ENCODE assay signal across 1 cellular context in the genomic region with DNA sequence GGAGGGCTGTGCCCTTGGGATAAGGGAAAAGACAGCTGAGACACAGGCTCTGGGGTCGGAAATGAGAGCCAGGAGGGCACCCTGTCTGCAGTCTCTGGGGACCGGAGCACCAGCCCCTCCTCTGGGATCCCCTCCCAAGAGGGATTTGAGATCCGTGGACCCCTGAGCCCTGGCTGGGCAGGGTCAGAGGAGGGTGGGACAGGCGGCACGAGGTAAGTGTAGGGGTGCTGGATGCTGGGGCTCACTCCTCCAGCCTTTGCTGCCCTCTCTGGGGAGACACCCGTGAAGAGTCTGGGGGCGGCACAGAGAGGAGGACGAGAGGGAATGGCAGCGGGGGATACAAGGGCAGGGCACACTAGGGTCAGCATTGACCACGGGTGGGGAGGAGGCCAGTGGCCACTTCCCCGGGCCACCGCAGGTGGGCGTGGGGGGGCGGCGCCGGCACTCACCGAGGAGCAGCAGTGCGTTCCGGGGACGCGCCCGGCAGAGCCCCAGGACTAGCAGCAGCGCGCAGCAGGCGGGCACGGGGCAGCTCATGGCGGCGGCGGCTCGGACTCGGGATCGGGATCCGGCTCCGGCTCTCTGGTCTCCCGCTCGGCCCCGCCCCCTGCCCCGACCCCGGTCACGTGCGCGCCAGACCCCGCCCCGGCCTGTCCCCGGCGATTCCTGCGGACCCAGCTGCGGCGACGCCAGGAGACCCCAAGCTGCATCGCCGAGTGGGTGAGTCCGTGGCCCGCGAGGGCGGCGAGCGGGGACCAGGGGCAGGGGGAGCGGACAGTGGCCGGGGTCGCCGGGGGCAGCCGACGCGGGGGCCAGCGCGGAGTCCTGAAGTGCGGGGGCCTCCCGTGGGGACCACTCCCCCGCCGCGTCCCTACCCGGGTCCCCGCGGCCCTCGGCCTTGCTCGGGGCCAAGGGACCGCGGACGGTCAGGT.
TF ChIP-seq lines count a peak whose summit lies in the region.

A gene (minus strand): TSS at position 557 of the 932 bp plus-strand sequence. CDS start 20 bp downstream, at position 537.
A gene (plus strand): TSS at position 651 of the 932 bp plus-strand sequence. CDS start 1,134 bp downstream, outside the sequence.

TF ChIP-seq in HepG2, 621 proteins besides CTCF, POLR2A, EP300 and RAD21 (continued from another document and continues in another):
- TF ChIP-seq, protein P1, sequence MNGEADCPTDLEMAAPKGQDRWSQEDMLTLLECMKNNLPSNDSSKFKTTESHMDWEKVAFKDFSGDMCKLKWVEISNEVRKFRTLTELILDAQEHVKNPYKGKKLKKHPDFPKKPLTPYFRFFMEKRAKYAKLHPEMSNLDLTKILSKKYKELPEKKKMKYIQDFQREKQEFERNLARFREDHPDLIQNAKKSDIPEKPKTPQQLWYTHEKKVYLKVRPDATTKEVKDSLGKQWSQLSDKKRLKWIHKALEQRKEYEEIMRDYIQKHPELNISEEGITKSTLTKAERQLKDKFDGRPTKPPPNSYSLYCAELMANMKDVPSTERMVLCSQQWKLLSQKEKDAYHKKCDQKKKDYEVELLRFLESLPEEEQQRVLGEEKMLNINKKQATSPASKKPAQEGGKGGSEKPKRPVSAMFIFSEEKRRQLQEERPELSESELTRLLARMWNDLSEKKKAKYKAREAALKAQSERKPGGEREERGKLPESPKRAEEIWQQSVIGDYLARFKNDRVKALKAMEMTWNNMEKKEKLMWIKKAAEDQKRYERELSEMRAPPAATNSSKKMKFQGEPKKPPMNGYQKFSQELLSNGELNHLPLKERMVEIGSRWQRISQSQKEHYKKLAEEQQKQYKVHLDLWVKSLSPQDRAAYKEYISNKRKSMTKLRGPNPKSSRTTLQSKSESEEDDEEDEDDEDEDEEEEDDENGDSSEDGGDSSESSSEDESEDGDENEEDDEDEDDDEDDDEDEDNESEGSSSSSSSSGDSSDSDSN (CRISPR knock-in tag; IDR thresholded peaks at IDR 0.05) = peak; percentile 84
- TF ChIP-seq, protein P2, sequence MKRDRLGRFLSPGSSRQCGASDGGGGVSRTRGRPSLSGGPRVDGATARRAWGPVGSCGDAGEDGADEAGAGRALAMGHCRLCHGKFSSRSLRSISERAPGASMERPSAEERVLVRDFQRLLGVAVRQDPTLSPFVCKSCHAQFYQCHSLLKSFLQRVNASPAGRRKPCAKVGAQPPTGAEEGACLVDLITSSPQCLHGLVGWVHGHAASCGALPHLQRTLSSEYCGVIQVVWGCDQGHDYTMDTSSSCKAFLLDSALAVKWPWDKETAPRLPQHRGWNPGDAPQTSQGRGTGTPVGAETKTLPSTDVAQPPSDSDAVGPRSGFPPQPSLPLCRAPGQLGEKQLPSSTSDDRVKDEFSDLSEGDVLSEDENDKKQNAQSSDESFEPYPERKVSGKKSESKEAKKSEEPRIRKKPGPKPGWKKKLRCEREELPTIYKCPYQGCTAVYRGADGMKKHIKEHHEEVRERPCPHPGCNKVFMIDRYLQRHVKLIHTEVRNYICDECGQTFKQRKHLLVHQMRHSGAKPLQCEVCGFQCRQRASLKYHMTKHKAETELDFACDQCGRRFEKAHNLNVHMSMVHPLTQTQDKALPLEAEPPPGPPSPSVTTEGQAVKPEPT (CRISPR knock-in tag; IDR thresholded peaks at IDR 0.05; ENCODE audit: low read depth) = peak; percentile 70; the same call in 1 of the 2 replicates
- TF ChIP-seq ZBTB38 (CRISPR knock-in tag; IDR thresholded peaks at IDR 0.05) = peak; percentile 58; the same call in 1 of the 2 replicates
- TF ChIP-seq POLR2AphosphoS5 (IDR thresholded peaks at IDR 0.05; ENCODE audit: low read depth, low read length) = peak; percentile 77
- no peak; the same call in 1 of the 2 replicates for TF ChIP-seq HOXA9 (CRISPR knock-in tag; IDR thresholded peaks at IDR 0.05; ENCODE audit: borderline replicate concordance)
- no peak for TF ChIP-seq FOXM1 (CRISPR knock-in tag; IDR thresholded peaks at IDR 0.05)
- 0 out of 2 replicates have a peak, but pooled peaks have one; percentile 16 for TF ChIP-seq KLF6 (CRISPR knock-in tag; IDR thresholded peaks at IDR 0.05)
- no peak for TF ChIP-seq ZFYVE20 (CRISPR knock-in tag; IDR thresholded peaks at IDR 0.05; ENCODE audit: borderline replicate concordance, low read depth)
- TF ChIP-seq PHB2 (IDR thresholded peaks at IDR 0.05; ENCODE audit: partially characterized antibody) = no peak
- no peak for TF ChIP-seq NFKB2 (CRISPR knock-in tag; IDR thresholded peaks at IDR 0.05; ENCODE audit: borderline replicate concordance)
- peak; percentile 52 for TF ChIP-seq ZNF713 (CRISPR knock-in tag; IDR thresholded peaks at IDR 0.05)
- TF ChIP-seq ARID2 (CRISPR knock-in tag; IDR thresholded peaks at IDR 0.05; ENCODE audit: borderline replicate concordance) = no peak
- TF ChIP-seq MAZ (IDR thresholded peaks at IDR 0.05; ENCODE audit: borderline replicate concordance, low read depth, low read length) = no peak
- peak; percentile 78 for TF ChIP-seq MAZ (CRISPR knock-in tag; IDR thresholded peaks at IDR 0.05; ENCODE audit: low read depth)
- no peak for TF ChIP-seq MTA3 (CRISPR knock-in tag; IDR thresholded peaks at IDR 0.05)
- TF ChIP-seq BHLHE40 (IDR thresholded peaks at IDR 0.05; ENCODE audit: low read length) = peak; percentile 84
- no peak for TF ChIP-seq ADNP (CRISPR knock-in tag; IDR thresholded peaks at IDR 0.05)
- 0 out of 2 replicates have a peak, but pooled peaks have one; percentile 47 for TF ChIP-seq ZNF430 (CRISPR knock-in tag; IDR thresholded peaks at IDR 0.05)
- TF ChIP-seq, protein P3, sequence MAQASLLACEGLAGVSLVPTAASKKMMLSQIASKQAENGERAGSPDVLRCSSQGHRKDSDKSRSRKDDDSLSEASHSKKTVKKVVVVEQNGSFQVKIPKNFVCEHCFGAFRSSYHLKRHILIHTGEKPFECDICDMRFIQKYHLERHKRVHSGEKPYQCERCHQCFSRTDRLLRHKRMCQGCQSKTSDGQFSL (CRISPR knock-in tag; IDR thresholded peaks at IDR 0.05) = peak; percentile 88
- TF ChIP-seq PRMT3 (CRISPR knock-in tag; IDR thresholded peaks at IDR 0.05; ENCODE audit: borderline replicate concordance, low read depth) = no peak
- TF ChIP-seq, protein P4, sequence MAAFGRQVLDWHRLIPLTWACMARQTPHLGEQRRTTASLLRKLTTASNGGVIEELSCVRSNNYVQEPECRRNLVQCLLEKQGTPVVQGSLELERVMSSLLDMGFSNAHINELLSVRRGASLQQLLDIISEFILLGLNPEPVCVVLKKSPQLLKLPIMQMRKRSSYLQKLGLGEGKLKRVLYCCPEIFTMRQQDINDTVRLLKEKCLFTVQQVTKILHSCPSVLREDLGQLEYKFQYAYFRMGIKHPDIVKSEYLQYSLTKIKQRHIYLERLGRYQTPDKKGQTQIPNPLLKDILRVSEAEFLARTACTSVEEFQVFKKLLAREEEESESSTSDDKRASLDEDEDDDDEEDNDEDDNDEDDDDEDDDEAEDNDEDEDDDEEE (CRISPR knock-in tag; IDR thresholded peaks at IDR 0.05) = peak; percentile 88; the same call in 1 of the 2 replicates
- peak; percentile 45; the same call in 1 of the 2 replicates for TF ChIP-seq GATAD2A (CRISPR knock-in tag; IDR thresholded peaks at IDR 0.05)
- no peak for TF ChIP-seq MAF1 (CRISPR knock-in tag; IDR thresholded peaks at IDR 0.05; ENCODE audit: borderline replicate concordance)
- 0 out of 2 replicates have a peak, but pooled peaks have one; percentile 66 for TF ChIP-seq ZNF34 (CRISPR knock-in tag; IDR thresholded peaks at IDR 0.05; ENCODE audit: borderline replicate concordance)
- peak; percentile 49; the same call in 1 of the 2 replicates for TF ChIP-seq NKX3-1 (CRISPR knock-in tag; IDR thresholded peaks at IDR 0.05)
- 0 out of 2 replicates have a peak, but pooled peaks have one; percentile 39 for TF ChIP-seq ZNF124 (CRISPR knock-in tag; IDR thresholded peaks at IDR 0.05)
- TF ChIP-seq, protein P5, sequence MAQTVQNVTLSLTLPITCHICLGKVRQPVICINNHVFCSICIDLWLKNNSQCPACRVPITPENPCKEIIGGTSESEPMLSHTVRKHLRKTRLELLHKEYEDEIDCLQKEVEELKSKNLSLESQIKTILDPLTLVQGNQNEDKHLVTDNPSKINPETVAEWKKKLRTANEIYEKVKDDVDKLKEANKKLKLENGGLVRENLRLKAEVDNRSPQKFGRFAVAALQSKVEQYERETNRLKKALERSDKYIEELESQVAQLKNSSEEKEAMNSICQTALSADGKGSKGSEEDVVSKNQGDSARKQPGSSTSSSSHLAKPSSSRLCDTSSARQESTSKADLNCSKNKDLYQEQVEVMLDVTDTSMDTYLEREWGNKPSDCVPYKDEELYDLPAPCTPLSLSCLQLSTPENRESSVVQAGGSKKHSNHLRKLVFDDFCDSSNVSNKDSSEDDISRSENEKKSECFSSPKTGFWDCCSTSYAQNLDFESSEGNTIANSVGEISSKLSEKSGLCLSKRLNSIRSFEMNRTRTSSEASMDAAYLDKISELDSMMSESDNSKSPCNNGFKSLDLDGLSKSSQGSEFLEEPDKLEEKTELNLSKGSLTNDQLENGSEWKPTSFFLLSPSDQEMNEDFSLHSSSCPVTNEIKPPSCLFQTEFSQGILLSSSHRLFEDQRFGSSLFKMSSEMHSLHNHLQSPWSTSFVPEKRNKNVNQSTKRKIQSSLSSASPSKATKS (CRISPR knock-in tag; IDR thresholded peaks at IDR 0.05) = no peak; the same call in 1 of the 2 replicates
- TF ChIP-seq HNRNPH1 (optimal IDR thresholded peaks at IDR 0.05; ENCODE audit: low read depth, low read length) = no peak
- peak; percentile 63; the same call in 1 of the 2 replicates for TF ChIP-seq MXD4 (CRISPR knock-in tag; IDR thresholded peaks at IDR 0.05)
- TF ChIP-seq ZNF256 (CRISPR knock-in tag; conservative IDR thresholded peaks at IDR 0.05) = no peak
- TF ChIP-seq, protein P6, sequence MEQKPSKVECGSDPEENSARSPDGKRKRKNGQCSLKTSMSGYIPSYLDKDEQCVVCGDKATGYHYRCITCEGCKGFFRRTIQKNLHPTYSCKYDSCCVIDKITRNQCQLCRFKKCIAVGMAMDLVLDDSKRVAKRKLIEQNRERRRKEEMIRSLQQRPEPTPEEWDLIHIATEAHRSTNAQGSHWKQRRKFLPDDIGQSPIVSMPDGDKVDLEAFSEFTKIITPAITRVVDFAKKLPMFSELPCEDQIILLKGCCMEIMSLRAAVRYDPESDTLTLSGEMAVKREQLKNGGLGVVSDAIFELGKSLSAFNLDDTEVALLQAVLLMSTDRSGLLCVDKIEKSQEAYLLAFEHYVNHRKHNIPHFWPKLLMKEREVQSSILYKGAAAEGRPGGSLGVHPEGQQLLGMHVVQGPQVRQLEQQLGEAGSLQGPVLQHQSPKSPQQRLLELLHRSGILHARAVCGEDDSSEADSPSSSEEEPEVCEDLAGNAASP (CRISPR knock-in tag; IDR thresholded peaks at IDR 0.05; ENCODE audit: borderline replicate concordance) = no peak
- TF ChIP-seq, protein P7, sequence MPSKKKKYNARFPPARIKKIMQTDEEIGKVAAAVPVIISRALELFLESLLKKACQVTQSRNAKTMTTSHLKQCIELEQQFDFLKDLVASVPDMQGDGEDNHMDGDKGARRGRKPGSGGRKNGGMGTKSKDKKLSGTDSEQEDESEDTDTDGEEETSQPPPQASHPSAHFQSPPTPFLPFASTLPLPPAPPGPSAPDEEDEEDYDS (CRISPR knock-in tag; IDR thresholded peaks at IDR 0.05) = no peak; the same call in 1 of the 2 replicates
- TF ChIP-seq KLF12 (CRISPR knock-in tag; IDR thresholded peaks at IDR 0.05; ENCODE audit: borderline replicate concordance) = peak; percentile 60; the same call in 1 of the 2 replicates
- no peak for TF ChIP-seq HMGA1 (CRISPR knock-in tag; conservative IDR thresholded peaks at IDR 0.05)
- TF ChIP-seq, protein P8, sequence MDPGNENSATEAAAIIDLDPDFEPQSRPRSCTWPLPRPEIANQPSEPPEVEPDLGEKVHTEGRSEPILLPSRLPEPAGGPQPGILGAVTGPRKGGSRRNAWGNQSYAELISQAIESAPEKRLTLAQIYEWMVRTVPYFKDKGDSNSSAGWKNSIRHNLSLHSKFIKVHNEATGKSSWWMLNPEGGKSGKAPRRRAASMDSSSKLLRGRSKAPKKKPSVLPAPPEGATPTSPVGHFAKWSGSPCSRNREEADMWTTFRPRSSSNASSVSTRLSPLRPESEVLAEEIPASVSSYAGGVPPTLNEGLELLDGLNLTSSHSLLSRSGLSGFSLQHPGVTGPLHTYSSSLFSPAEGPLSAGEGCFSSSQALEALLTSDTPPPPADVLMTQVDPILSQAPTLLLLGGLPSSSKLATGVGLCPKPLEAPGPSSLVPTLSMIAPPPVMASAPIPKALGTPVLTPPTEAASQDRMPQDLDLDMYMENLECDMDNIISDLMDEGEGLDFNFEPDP (CRISPR knock-in tag; conservative IDR thresholded peaks at IDR 0.05) = no peak
- TF ChIP-seq, protein P9, sequence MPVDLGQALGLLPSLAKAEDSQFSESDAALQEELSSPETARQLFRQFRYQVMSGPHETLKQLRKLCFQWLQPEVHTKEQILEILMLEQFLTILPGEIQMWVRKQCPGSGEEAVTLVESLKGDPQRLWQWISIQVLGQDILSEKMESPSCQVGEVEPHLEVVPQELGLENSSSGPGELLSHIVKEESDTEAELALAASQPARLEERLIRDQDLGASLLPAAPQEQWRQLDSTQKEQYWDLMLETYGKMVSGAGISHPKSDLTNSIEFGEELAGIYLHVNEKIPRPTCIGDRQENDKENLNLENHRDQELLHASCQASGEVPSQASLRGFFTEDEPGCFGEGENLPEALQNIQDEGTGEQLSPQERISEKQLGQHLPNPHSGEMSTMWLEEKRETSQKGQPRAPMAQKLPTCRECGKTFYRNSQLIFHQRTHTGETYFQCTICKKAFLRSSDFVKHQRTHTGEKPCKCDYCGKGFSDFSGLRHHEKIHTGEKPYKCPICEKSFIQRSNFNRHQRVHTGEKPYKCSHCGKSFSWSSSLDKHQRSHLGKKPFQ (CRISPR knock-in tag; IDR thresholded peaks at IDR 0.05; ENCODE audit: insufficient replicate concordance) = no peak
- 0 out of 2 replicates have a peak, but pooled peaks have one; percentile 14 for TF ChIP-seq HMG20B (CRISPR knock-in tag; conservative IDR thresholded peaks at IDR 0.05)
- TF ChIP-seq AGO1 (IDR thresholded peaks at IDR 0.05; ENCODE audit: low read depth, low read length, poor library complexity, severe bottlenecking) = no peak
- peak; percentile 46; the same call in 1 of the 2 replicates for TF ChIP-seq BORCS8-MEF2B (CRISPR knock-in tag; IDR thresholded peaks at IDR 0.05)
- TF ChIP-seq, protein P10, sequence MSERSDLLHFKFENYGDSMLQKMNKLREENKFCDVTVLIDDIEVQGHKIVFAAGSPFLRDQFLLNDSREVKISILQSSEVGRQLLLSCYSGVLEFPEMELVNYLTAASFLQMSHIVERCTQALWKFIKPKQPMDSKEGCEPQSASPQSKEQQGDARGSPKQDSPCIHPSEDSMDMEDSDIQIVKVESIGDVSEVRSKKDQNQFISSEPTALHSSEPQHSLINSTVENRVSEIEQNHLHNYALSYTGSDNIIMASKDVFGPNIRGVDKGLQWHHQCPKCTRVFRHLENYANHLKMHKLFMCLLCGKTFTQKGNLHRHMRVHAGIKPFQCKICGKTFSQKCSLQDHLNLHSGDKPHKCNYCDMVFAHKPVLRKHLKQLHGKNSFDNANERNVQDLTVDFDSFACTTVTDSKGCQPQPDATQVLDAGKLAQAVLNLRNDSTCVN (CRISPR knock-in tag; IDR thresholded peaks at IDR 0.05; ENCODE audit: borderline replicate concordance) = no peak
- TF ChIP-seq ZNF292 (CRISPR knock-in tag; IDR thresholded peaks at IDR 0.05; ENCODE audit: borderline replicate concordance, low read depth) = 0 out of 2 replicates have a peak, but pooled peaks have one; percentile 29
- TF ChIP-seq, protein P11, sequence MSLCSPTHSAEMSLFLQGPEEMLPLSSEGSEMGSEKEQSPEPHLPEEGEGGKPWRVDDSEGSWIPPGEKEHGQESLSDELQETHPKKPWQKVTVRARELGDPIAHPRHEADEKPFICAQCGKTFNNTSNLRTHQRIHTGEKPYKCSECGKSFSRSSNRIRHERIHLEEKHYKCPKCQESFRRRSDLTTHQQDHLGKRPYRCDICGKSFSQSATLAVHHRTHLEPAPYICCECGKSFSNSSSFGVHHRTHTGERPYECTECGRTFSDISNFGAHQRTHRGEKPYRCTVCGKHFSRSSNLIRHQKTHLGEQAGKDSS (CRISPR knock-in tag; IDR thresholded peaks at IDR 0.05; ENCODE audit: borderline replicate concordance, low read depth) = 0 out of 2 replicates have a peak, but pooled peaks have one; percentile 59
- no peak for TF ChIP-seq ZNF878 (CRISPR knock-in tag; IDR thresholded peaks at IDR 0.05)
- no peak for TF ChIP-seq ATM (IDR thresholded peaks at IDR 0.05; ENCODE audit: borderline replicate concordance)
